Comparison of ENCODE assay signal across 11 cellular contexts in the genomic region with DNA sequence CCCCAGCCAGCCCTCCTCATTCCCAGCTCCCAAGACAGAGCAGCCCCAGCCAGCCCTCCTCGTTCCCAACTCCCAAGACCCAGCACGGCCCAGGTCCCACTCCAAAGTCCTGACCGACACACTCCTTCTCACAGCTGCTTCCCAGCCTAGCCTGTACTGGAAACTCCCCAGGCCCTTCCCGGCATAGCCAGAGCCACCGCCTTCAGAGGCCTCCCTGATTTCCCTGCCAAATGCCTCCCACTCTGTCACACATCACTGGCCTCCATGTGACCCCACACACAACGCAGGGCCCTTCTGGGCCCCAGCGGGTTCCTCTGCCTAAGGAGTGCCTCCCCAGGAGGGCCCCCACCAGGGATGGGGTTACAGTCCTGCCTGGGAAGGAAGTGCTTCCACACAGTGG. TPM values are rescaled to one million over a fixed set of nuclear protein-coding genes. Genes with fewer than 3 reads are reported as not detected.
DNase-seq lines count a peak whose midpoint lies in the region; ATAC-seq, FAIRE-seq and TF ChIP-seq lines count a peak whose summit lies in the region.
"Had no signal": no experiment of that assay in that cellular context is flagged by ENCODE, and none has a peak within 500 bp of the region (broad histone marks: within the 10 kb centered on the region; RNA-seq: fewer than 3 reads in every experiment).

No MANE protein-coding gene starts in this region.

- H3K79me2 ChIP-seq in keratinocyte (ENCODE audit: control insufficient read depth, insufficient read depth, low read length): peaks cover 65% of the 10 kb centered on the region

- DNase-seq in activated naive CD4-positive, alpha-beta T cell treated with anti-CD3 and anti-CD28 coated beads, Interleukin-2, amount 10 ng/mL, durations not matched to agents 7 days and 5 days: no peak
- no peak for DNase-seq in activated naive CD4-positive, alpha-beta T cell treated with Interleukin-2 at 50 U/mL for 16 hours
- no peak for DNase-seq in activated CD8-positive, alpha-beta T cell treated with anti-CD3 and anti-CD28 coated beads, Interleukin-2, amount 10 ng/mL, durations not matched to agents 7 days and 5 days
- DNase-seq in keratinocyte (ENCODE audit: low read depth, low spot score) (no peak), GM10248 (ENCODE audit: extremely low spot score) (no peak)
- DNase-seq in stimulated activated naive B cell treated with anti-CD40 and anti-IgM and Interleukin-4, amounts not matched to agents 10 μg/mL and 1 μg/mL and 100 μg/mL, for 72 hours: no peak
- no peak for DNase-seq in NK-92 treated with Interleukin-12 subunit alpha and Interleukin-12 subunit beta, amount 100 ng/mL, for 24 hours (lab: John Stamatoyannopoulos, UW)
- DNase-seq: NCI-H446 had no signal

- FAIRE-seq in keratinocyte (lab: Jason Lieb, UNC): no peak
- FAIRE-seq: GM18507 had no signal

- no peak overlapping the region for H3K4me3 ChIP-seq in keratinocyte (ENCODE audit: control insufficient read depth in 2 of 3, extremely low read depth in 1 of 3, insufficient read depth in 2 of 3, low read depth in 1 of 3, low read length in 3 of 3)

- H3K9me3 Mint-ChIP-seq in activated naive CD4-positive, alpha-beta T cell treated with anti-CD3 and anti-CD28 coated beads, Interleukin-2, amount 10 ng/mL, durations not matched to agents 7 days and 5 days: no peaks in the 10 kb centered on the region
- no peaks in the 10 kb centered on the region for H3K9me3 Mint-ChIP-seq in activated CD8-positive, alpha-beta T cell treated with anti-CD3 and anti-CD28 coated beads, Interleukin-2, amount 10 ng/mL, durations not matched to agents 7 days and 5 days (ENCODE audit: insufficient read depth)
- no peaks in the 10 kb centered on the region for H3K9me3 Mint-ChIP-seq in stimulated activated naive B cell treated with anti-CD40 and anti-IgM and Interleukin-4, amounts not matched to agents 10 μg/mL and 1 μg/mL and 100 μg/mL, for 72 hours

- peaks cover 21% of the 10 kb centered on the region for H4K20me1 ChIP-seq in keratinocyte (ENCODE audit: control insufficient read depth, extremely low read depth, insufficient read depth, low read length)

- peak overlapping the region; percentile 54 for H3K4me2 ChIP-seq in keratinocyte (ENCODE audit: control insufficient read depth, extremely low read depth, insufficient read depth, low read depth, low read length)

- peak overlapping the region; percentile 51 for H3K4me3 Mint-ChIP-seq in activated naive CD4-positive, alpha-beta T cell treated with anti-CD3 and anti-CD28 coated beads, Interleukin-2, amount 10 ng/mL, durations not matched to agents 7 days and 5 days
- H3K4me3 Mint-ChIP-seq in activated CD8-positive, alpha-beta T cell treated with anti-CD3 and anti-CD28 coated beads, Interleukin-2, amount 10 ng/mL, durations not matched to agents 7 days and 5 days: peak overlapping the region; percentile 67
- peak overlapping the region; percentile 47 to 61 for H3K4me3 Mint-ChIP-seq in stimulated activated naive B cell treated with anti-CD40 and anti-IgM and Interleukin-4, amounts not matched to agents 10 μg/mL and 1 μg/mL and 100 μg/mL, for 72 hours

- H3K9ac ChIP-seq in keratinocyte (ENCODE audit: control insufficient read depth, extremely low read depth, insufficient read depth, low read length): peak overlapping the region; percentile 37

- H3K27me3 ChIP-seq in keratinocyte (ENCODE audit: control insufficient read depth, extremely low read depth, insufficient read depth, low read length): no peaks in the 10 kb centered on the region
- H3K27me3 ChIP-seq: ascending aorta had no signal

- peaks cover 7% of the 10 kb centered on the region for H3K9me1 ChIP-seq in keratinocyte (ENCODE audit: control insufficient read depth, extremely low read depth, insufficient read depth, low read length)

- CTCF ChIA-PET in activated naive CD4-positive, alpha-beta T cell treated with anti-CD3 and anti-CD28 coated beads, Interleukin-2, amount 10 ng/mL, durations not matched to agents 7 days and 5 days (lab: Charles Lee): interaction anchor here (1.1 kb wide), 2 partner anchors 148 to 286 kb away, joined by 3 read pairs; no protein-coding TSS in a partner anchor
- CTCF ChIA-PET in activated CD8-positive, alpha-beta T cell treated with anti-CD3 and anti-CD28 coated beads, Interleukin-2, amount 10 ng/mL, durations not matched to agents 7 days and 5 days (lab: Charles Lee): interaction anchor here (1.5 to 1.8 kb wide), 2 partner anchors 21 to 149 kb away, joined by 4 to 7 read pairs; no protein-coding TSS in a partner anchor
- CTCF ChIA-PET in GM10248 (lab: Yijun Ruan, JAX): interaction anchor here (1.1 to 2.2 kb wide), 4 partner anchors 9 to 239 kb away, joined by 3 to 11 read pairs (median 4); no protein-coding TSS in a partner anchor

- POLR2A ChIA-PET in activated CD8-positive, alpha-beta T cell treated with anti-CD3 and anti-CD28 coated beads, Interleukin-2, amount 10 ng/mL, durations not matched to agents 7 days and 5 days (lab: Charles Lee): no interaction called here
- POLR2A ChIA-PET in GM10248 (lab: Yijun Ruan, JAX): no interaction called here

- no peak for TF ChIP-seq CTCF in keratinocyte (optimal IDR thresholded peaks at IDR 0.05 in 1 of 3, IDR thresholded peaks at IDR 0.05 in 1 of 3, conservative IDR thresholded peaks at IDR 0.05 in 1 of 3; ENCODE audit: extremely low read depth in 1 of 3, insufficient read depth in 2 of 3, low read length in 3 of 3)
- no peak for TF ChIP-seq CTCF in GM10248 (IDR thresholded peaks at IDR 0.05; ENCODE audit: control extremely low read depth, extremely low read depth, low read depth, missing control alignments)

- H3K36me3 ChIP-seq in keratinocyte (ENCODE audit: control insufficient read depth in 2 of 2, extremely low read depth in 1 of 2, insufficient read depth in 2 of 2, low read length in 2 of 2): peaks cover 15 to 16% of the 10 kb centered on the region in 2 experiments

- no peaks in the 10 kb centered on the region for H3K27me3 Mint-ChIP-seq in activated naive CD4-positive, alpha-beta T cell treated with anti-CD3 and anti-CD28 coated beads, Interleukin-2, amount 10 ng/mL, durations not matched to agents 7 days and 5 days
- no peaks in the 10 kb centered on the region for H3K27me3 Mint-ChIP-seq in activated CD8-positive, alpha-beta T cell treated with anti-CD3 and anti-CD28 coated beads, Interleukin-2, amount 10 ng/mL, durations not matched to agents 7 days and 5 days (ENCODE audit: low read depth)
- H3K27me3 Mint-ChIP-seq in stimulated activated naive B cell treated with anti-CD40 and anti-IgM and Interleukin-4, amounts not matched to agents 10 μg/mL and 1 μg/mL and 100 μg/mL, for 72 hours: no peaks in the 10 kb centered on the region

- no peak for ATAC-seq in activated CD8-positive, alpha-beta T cell treated with anti-CD3 and anti-CD28 coated beads, Interleukin-2, amount 10 ng/mL, durations not matched to agents 7 days and 5 days
- ATAC-seq in stimulated activated naive B cell treated with anti-CD40 and anti-IgM and Interleukin-4, amounts not matched to agents 10 μg/mL and 1 μg/mL and 100 μg/mL, for 72 hours (replicated peaks): no peak
- no peak for ATAC-seq in GM18502 (IDR thresholded peaks at IDR 0.05; ENCODE audit: poor library complexity, unreplicated experiment)

- H3K9me3 ChIP-seq in keratinocyte (ENCODE audit: control insufficient read depth, low read depth, low read length): no peaks in the 10 kb centered on the region
- H3K9me3 ChIP-seq: ascending aorta had no signal

- dilution Hi-C loops in keratinocyte (cut with MboI; ENCODE audit: extremely low pct_ligation_motif_present, low sequenced_read_pairs): no loop called here

- H3K36me3 Mint-ChIP-seq in activated naive CD4-positive, alpha-beta T cell treated with anti-CD3 and anti-CD28 coated beads, Interleukin-2, amount 10 ng/mL, durations not matched to agents 7 days and 5 days: peaks cover 40% of the 10 kb centered on the region
- peaks cover 38% of the 10 kb centered on the region for H3K36me3 Mint-ChIP-seq in activated CD8-positive, alpha-beta T cell treated with anti-CD3 and anti-CD28 coated beads, Interleukin-2, amount 10 ng/mL, durations not matched to agents 7 days and 5 days (ENCODE audit: low read depth)
- peaks cover 31 to 42% of the 10 kb centered on the region in 2 donors for H3K36me3 Mint-ChIP-seq in stimulated activated naive B cell treated with anti-CD40 and anti-IgM and Interleukin-4, amounts not matched to agents 10 μg/mL and 1 μg/mL and 100 μg/mL, for 72 hours

- H3K27ac Mint-ChIP-seq in activated naive CD4-positive, alpha-beta T cell treated with anti-CD3 and anti-CD28 coated beads, Interleukin-2, amount 10 ng/mL, durations not matched to agents 7 days and 5 days: peak overlapping the region; percentile 29
- H3K27ac Mint-ChIP-seq in activated CD8-positive, alpha-beta T cell treated with anti-CD3 and anti-CD28 coated beads, Interleukin-2, amount 10 ng/mL, durations not matched to agents 7 days and 5 days: peak overlapping the region; percentile 70
- peak overlapping the region; percentile 85 for H3K27ac Mint-ChIP-seq in stimulated activated naive B cell treated with anti-CD40 and anti-IgM and Interleukin-4, amounts not matched to agents 10 μg/mL and 1 μg/mL and 100 μg/mL, for 72 hours

- H3K4me1 ChIP-seq in keratinocyte (ENCODE audit: control insufficient read depth, extremely low read depth, insufficient read depth, low read length): peaks cover 31% of the 10 kb centered on the region

- H2AFZ ChIP-seq in keratinocyte (ENCODE audit: control insufficient read depth, low read length): no peak overlapping the region

- H3K27ac ChIP-seq in keratinocyte (ENCODE audit: control insufficient read depth, insufficient read depth, low read length): peak overlapping the region; percentile 47
- H3K27ac ChIP-seq: ascending aorta had no signal

- H3K4me1 Mint-ChIP-seq in activated naive CD4-positive, alpha-beta T cell treated with anti-CD3 and anti-CD28 coated beads, Interleukin-2, amount 10 ng/mL, durations not matched to agents 7 days and 5 days: peaks cover 43% of the 10 kb centered on the region
- H3K4me1 Mint-ChIP-seq in activated CD8-positive, alpha-beta T cell treated with anti-CD3 and anti-CD28 coated beads, Interleukin-2, amount 10 ng/mL, durations not matched to agents 7 days and 5 days (ENCODE audit: low read depth): peaks cover 42% of the 10 kb centered on the region
- peaks cover 32 to 56% of the 10 kb centered on the region in 2 donors for H3K4me1 Mint-ChIP-seq in stimulated activated naive B cell treated with anti-CD40 and anti-IgM and Interleukin-4, amounts not matched to agents 10 μg/mL and 1 μg/mL and 100 μg/mL, for 72 hours

RNA-seq across cellular contexts. Expression of a gene that starts 2.8 kb away (rescaled TPM):
- total RNA-seq in activated CD8-positive, alpha-beta T cell treated with anti-CD3 and anti-CD28 coated beads, Interleukin-2, amount 10 ng/mL, durations not matched to agents 7 days and 5 days: 10 to 100 TPM; 62.3 to 67.5 TPM
- 18.2 to 37.3 TPM (median 27.0 TPM) in 3 replicates for polyA plus RNA-seq in keratinocyte
- polyA plus RNA-seq in keratinocyte (2011; ENCODE audit: low read depth): 56.0 TPM
- 30.3 and 35.2 TPM in 2 replicates for polyA plus RNA-seq in keratinocyte (2011; cell fraction: cytosol; rRNA removed)
- 31.1 and 36.6 TPM in 2 replicates for polyA plus RNA-seq in keratinocyte (2011; cell fraction: nucleus; rRNA removed)
- polyA plus RNA-seq in keratinocyte (2012; ENCODE audit: low replicate concordance): 35.9 and 38.4 TPM in 2 replicates
- 4.7 to 17.3 TPM (median 10.2 TPM) in 3 replicates for polyA minus RNA-seq in keratinocyte
- 30.3 TPM for polyA minus RNA-seq in keratinocyte (2011; cell fraction: cytosol; rRNA and poly(A)+ RNA removed)
- 13.8 and 16.6 TPM in 2 replicates for polyA minus RNA-seq in keratinocyte (2011; cell fraction: nucleus; rRNA and poly(A)+ RNA removed)

RNA-seq across cellular contexts. Expression of a gene that starts 9.4 kb away (rescaled TPM):
- total RNA-seq in activated CD8-positive, alpha-beta T cell treated with anti-CD3 and anti-CD28 coated beads, Interleukin-2, amount 10 ng/mL, durations not matched to agents 7 days and 5 days: 1 to 10 TPM; 3.4 to 3.6 TPM
- 0.08 to 0.32 TPM (median 0.16 TPM) in 3 replicates for polyA plus RNA-seq in keratinocyte
- 0.16 TPM for polyA plus RNA-seq in keratinocyte (2011; ENCODE audit: low read depth)
- 0.04 and 0.05 TPM in 2 replicates for polyA plus RNA-seq in keratinocyte (2011; cell fraction: cytosol; rRNA removed)
- polyA plus RNA-seq in keratinocyte (2011; cell fraction: nucleus; rRNA removed): 0.94 and 1.3 TPM in 2 replicates
- polyA plus RNA-seq in keratinocyte (2012; ENCODE audit: low replicate concordance): 0.44 and 0.93 TPM in 2 replicates
- polyA minus RNA-seq in keratinocyte: not detected in 3 replicates
- not detected for polyA minus RNA-seq in keratinocyte (2011; cell fraction: cytosol; rRNA and poly(A)+ RNA removed)
- polyA minus RNA-seq in keratinocyte (2011; cell fraction: nucleus; rRNA and poly(A)+ RNA removed): 0.32 and 0.39 TPM in 2 replicates

RNA-seq across cellular contexts. Expression of a gene that starts 24.3 kb away (rescaled TPM):
- 1 to 10 TPM; 1.8 to 2.2 TPM for total RNA-seq in activated CD8-positive, alpha-beta T cell treated with anti-CD3 and anti-CD28 coated beads, Interleukin-2, amount 10 ng/mL, durations not matched to agents 7 days and 5 days
- polyA plus RNA-seq in keratinocyte: 0.15 to 0.46 TPM (median 0.18 TPM) in 3 replicates
- polyA plus RNA-seq in keratinocyte (2011; ENCODE audit: low read depth): not detected
- 0.14 TPM in 1 of 2 replicates, not detected in the other for polyA plus RNA-seq in keratinocyte (2011; cell fraction: cytosol; rRNA removed)
- 1.1 and 1.2 TPM in 2 replicates for polyA plus RNA-seq in keratinocyte (2011; cell fraction: nucleus; rRNA removed)
- 0.26 and 1.9 TPM in 2 replicates for polyA plus RNA-seq in keratinocyte (2012; ENCODE audit: low replicate concordance)
- polyA minus RNA-seq in keratinocyte: not detected in 3 replicates
- polyA minus RNA-seq in keratinocyte (2011; cell fraction: cytosol; rRNA and poly(A)+ RNA removed): not detected
- polyA minus RNA-seq in keratinocyte (2011; cell fraction: nucleus; rRNA and poly(A)+ RNA removed): not detected in 2 replicates
- total RNA-seq: ascending aorta had no signal

RNA-seq across cellular contexts. Expression of a gene that starts 36.9 kb away (rescaled TPM):
- total RNA-seq in activated CD8-positive, alpha-beta T cell treated with anti-CD3 and anti-CD28 coated beads, Interleukin-2, amount 10 ng/mL, durations not matched to agents 7 days and 5 days: 10 to 100 TPM; 65.2 to 87.3 TPM
- 13.4 to 45.8 TPM (median 17.4 TPM) in 3 replicates for polyA plus RNA-seq in keratinocyte
- 11.6 TPM for polyA plus RNA-seq in keratinocyte (2011; ENCODE audit: low read depth)
- polyA plus RNA-seq in keratinocyte (2011; cell fraction: cytosol; rRNA removed): 6.8 and 11.9 TPM in 2 replicates
- polyA plus RNA-seq in keratinocyte (2011; cell fraction: nucleus; rRNA removed): 114 and 161 TPM in 2 replicates
- 23.3 TPM in 2 replicates for polyA plus RNA-seq in keratinocyte (2012; ENCODE audit: low replicate concordance)
- polyA minus RNA-seq in keratinocyte: 19.9 to 32.3 TPM (median 29.2 TPM) in 3 replicates
- 55.4 TPM for polyA minus RNA-seq in keratinocyte (2011; cell fraction: cytosol; rRNA and poly(A)+ RNA removed)
- polyA minus RNA-seq in keratinocyte (2011; cell fraction: nucleus; rRNA and poly(A)+ RNA removed): 47.2 and 52.3 TPM in 2 replicates

RNA-seq across cellular contexts. Expression of a gene that starts 37.6 kb away (rescaled TPM):
- 10 to 100 TPM; 24.0 to 26.2 TPM for total RNA-seq in activated CD8-positive, alpha-beta T cell treated with anti-CD3 and anti-CD28 coated beads, Interleukin-2, amount 10 ng/mL, durations not matched to agents 7 days and 5 days
- 11.4 to 20.5 TPM (median 14.9 TPM) in 3 replicates for polyA plus RNA-seq in keratinocyte
- 2.0 TPM for polyA plus RNA-seq in keratinocyte (2011; ENCODE audit: low read depth)
- polyA plus RNA-seq in keratinocyte (2011; cell fraction: cytosol; rRNA removed): 8.6 and 26.5 TPM in 2 replicates
- polyA plus RNA-seq in keratinocyte (2011; cell fraction: nucleus; rRNA removed): 12.2 and 16.8 TPM in 2 replicates
- 9.1 and 19.4 TPM in 2 replicates for polyA plus RNA-seq in keratinocyte (2012; ENCODE audit: low replicate concordance)
- 3.8 to 11.5 TPM (median 4.9 TPM) in 3 replicates for polyA minus RNA-seq in keratinocyte
- polyA minus RNA-seq in keratinocyte (2011; cell fraction: cytosol; rRNA and poly(A)+ RNA removed): 22.4 TPM
- polyA minus RNA-seq in keratinocyte (2011; cell fraction: nucleus; rRNA and poly(A)+ RNA removed): 7.5 and 17.3 TPM in 2 replicates

Comparison
In these comparisons a context has a peak if more than half of its experiments do, and no peak if none do; other contexts are left out.
1. H3K27ac Mint-ChIP-seq: peak in every context shown above with its lines; median percentile 85 in stimulated activated naive B cell treated with anti-CD40 and anti-IgM and Interleukin-4, amounts not matched to agents 10 μg/mL and 1 μg/mL and 100 μg/mL, for 72 hours; 70 in activated CD8-positive, alpha-beta T cell treated with anti-CD3 and anti-CD28 coated beads, Interleukin-2, amount 10 ng/mL, durations not matched to agents 7 days and 5 days; 29 in activated naive CD4-positive, alpha-beta T cell treated with anti-CD3 and anti-CD28 coated beads, Interleukin-2, amount 10 ng/mL, durations not matched to agents 7 days and 5 days.